Comparison of ENCODE assay signal across 28 cellular contexts in genomic region chr6:117817992-117818391, GRCh38.
"Had no signal": no experiment of that assay in that cellular context is flagged by ENCODE, and none has a peak within 500 bp of the region (broad histone marks: within the 10 kb centered on the region; RNA-seq: fewer than 3 reads in every experiment).

No MANE protein-coding gene starts in this region.

- ATAC-seq: activated CD8-positive, alpha-beta T cell treated with anti-CD3 and anti-CD28 coated beads for 36 hours; activated naive CD8-positive, alpha-beta T cell treated with anti-CD3 and anti-CD28 coated beads, Interleukin-2, amount 50 U/mL, for 24 hours had no signal

- FAIRE-seq: bronchial epithelial cell, TTC549 had no signal

- H3K27ac ChIP-seq: ascending aorta, cardiac muscle cell, VCaP had no signal

- H3K4me1 ChIP-seq: ascending aorta had no signal

- H3K4me3 ChIP-seq: ascending aorta, cardiac muscle cell had no signal

- H3K27me3 ChIP-seq: ascending aorta, cardiac muscle cell had no signal

- DNase-seq: activated B cell treated with CpG ODN at 0.5 μM for 24 hours; activated CD4-positive, alpha-beta memory T cell treated with anti-CD3 and anti-CD28 coated beads for 36 hours; activated CD4-positive, alpha-beta T cell treated with anti-CD3 and anti-CD28 coated beads for 4 hours; activated CD4-positive, alpha-beta T cell treated with anti-CD3 and anti-CD28 coated beads, Interleukin-2, amount 10 ng/mL, durations not matched to agents 24 days and 14 days; activated CD4-positive, alpha-beta T cell treated with anti-CD3 and anti-CD28 coated beads, Interleukin-2, amount 50 U/mL, for 1 hour; activated CD4-positive, alpha-beta T cell treated with anti-CD3 and anti-CD28 coated beads, Interleukin-2, amount 50 U/mL, for 4 hours; activated CD4-positive, CD25-positive, alpha-beta regulatory T cell treated with anti-CD3 and anti-CD28 coated beads, Interleukin-2, amount 50 U/mL, for 72 hours; activated CD8-positive, alpha-beta memory T cell treated with anti-CD3 and anti-CD28 coated beads, Interleukin-2, amount 50 U/mL, for 4 hours; activated CD8-positive, alpha-beta T cell treated with anti-CD3 and anti-CD28 coated beads for 36 hours; activated effector memory CD4-positive, alpha-beta T cell treated with Interleukin-2 at 50 U/mL for 16 hours; activated gamma-delta T cell; activated naive CD4-positive, alpha-beta T cell treated with anti-CD3 and anti-CD28 coated beads, Interleukin-2, amount 10 ng/mL, durations not matched to agents 7 days and 5 days; activated naive CD4-positive, alpha-beta T cell treated with Interleukin-2 at 50 U/mL for 16 hours; activated naive CD8-positive, alpha-beta T cell treated with anti-CD3 and anti-CD28 coated beads, Interleukin-2, amount 10 ng/mL, durations not matched to agents 7 days and 5 days; activated naive CD8-positive, alpha-beta T cell treated with anti-CD3 and anti-CD28 coated beads, Interleukin-2, amount 50 U/mL, for 24 hours; activated T-cell treated with anti-CD3 and anti-CD28 coated beads for 4 hours; activated T-cell treated with anti-CD3 and anti-CD28 coated beads, Interleukin-2, amount 50 U/mL, for 24 hours; activated T-cell treated with anti-CD3 and anti-CD28 coated beads, Interleukin-2, amount 50 U/mL, for 48 hours; amygdala; anterior cingulate cortex; caudate nucleus; cerebellar nuclear complex; T-helper 9 cell had no signal

- H3K9me3 ChIP-seq: ascending aorta had no signal

- H3K36me3 ChIP-seq: ascending aorta, cardiac muscle cell had no signal
